ENCODE assay signal across 11 cellular contexts in the genomic region with DNA sequence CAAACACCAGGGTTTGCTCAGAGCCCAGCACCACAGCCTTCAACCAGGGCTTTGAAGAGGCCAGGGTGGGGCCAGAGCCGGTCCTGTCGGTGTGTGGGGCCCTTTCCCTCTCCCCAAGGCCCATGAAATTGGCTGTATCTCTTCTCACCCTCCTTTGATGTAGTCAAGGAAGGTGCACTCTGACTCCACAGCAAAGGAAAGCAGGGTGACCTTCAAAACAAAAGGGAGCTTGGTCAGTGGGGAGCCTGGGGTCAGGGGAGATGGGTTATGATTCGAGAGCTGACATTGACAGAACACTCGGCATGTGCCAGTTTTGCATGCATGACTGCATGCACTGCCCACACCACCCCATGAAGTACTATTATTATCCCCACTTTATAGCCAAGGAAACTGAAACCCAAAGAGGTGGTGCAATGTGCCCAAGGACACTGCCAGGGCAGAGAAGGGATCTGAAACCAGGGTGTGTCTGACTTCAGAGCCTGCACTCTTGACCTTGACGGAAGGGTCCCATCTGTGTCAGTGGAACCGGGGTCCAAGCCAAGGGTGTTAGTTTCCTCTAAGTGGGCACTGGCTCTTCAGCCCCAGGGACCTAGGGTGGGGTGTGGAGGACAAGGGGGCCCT. TPM values are rescaled to one million over a fixed set of nuclear protein-coding genes. Genes with fewer than 3 reads are reported as not detected.
DNase-seq lines count a peak whose midpoint lies in the region; ATAC-seq and TF ChIP-seq lines count a peak whose summit lies in the region.
"Had no signal": no experiment of that assay in that cellular context is flagged by ENCODE, and none has a peak within 500 bp of the region (broad histone marks: within the 10 kb centered on the region; RNA-seq: fewer than 3 reads in every experiment).

No MANE protein-coding gene starts in this region.

- H3K4me3 Mint-ChIP-seq in T-helper 2 cell treated with Interferon-gamma antibody and Interleukin-4, amounts not matched to agents 5 μg/mL and 100 μg/mL, for 36 hours = no peak overlapping the region
- H3K4me3 Mint-ChIP-seq: mesothelial cell of epicardium had no signal

- peak overlapping the region; percentile 80; the same call in 1 of the 2 replicates for H3K4me2 ChIP-seq in OCI-LY1 (ENCODE audit: low read length)

- peaks cover 22% of the 10 kb centered on the region for H3K9me3 Mint-ChIP-seq in T-helper 2 cell treated with Interferon-gamma antibody and Interleukin-4, amounts not matched to agents 5 μg/mL and 100 μg/mL, for 36 hours

- intact Hi-C loops in left lung (cut with DNase I) = loop anchor here in 1 of 2 donors (10.0 kb wide), 1 partner anchor 138 kb away; no protein-coding TSS in a partner anchor

- no peak overlapping the region for H2AFZ ChIP-seq in OCI-LY1 (ENCODE audit: low read length)

- H3K9me3 ChIP-seq in OCI-LY1 (ENCODE audit: low read length) (no peaks in the 10 kb centered on the region), left lung (peaks cover 0 to 11% of the 10 kb centered on the region in 2 donors)

- peak overlapping the region; percentile 71; the same call in 1 of the 2 replicates for H3K9ac ChIP-seq in OCI-LY1 (ENCODE audit: low read length)

- H3K27ac ChIP-seq in OCI-LY1 (ENCODE audit: low read depth, low read length, poor library complexity, severe bottlenecking) = peak overlapping the region; percentile 83
- H3K27ac ChIP-seq in left lung = peak overlapping the region in 1 of 2 donors; percentile 28

- no peaks in the 10 kb centered on the region; the same call in 1 of the 2 replicates for H3F3A ChIP-seq in OCI-LY1 (ENCODE audit: insufficient read depth, low read length)

- peaks cover 5% of the 10 kb centered on the region for H3K36me3 Mint-ChIP-seq in T-helper 2 cell treated with Interferon-gamma antibody and Interleukin-4, amounts not matched to agents 5 μg/mL and 100 μg/mL, for 36 hours (ENCODE audit: low read depth)
- H3K36me3 Mint-ChIP-seq: mesothelial cell of epicardium had no signal

- H3K9me2 ChIP-seq in OCI-LY1 (ENCODE audit: low read depth, low read length) = no peaks in the 10 kb centered on the region

- H3K27ac Mint-ChIP-seq in T-helper 2 cell treated with Interferon-gamma antibody and Interleukin-4, amounts not matched to agents 5 μg/mL and 100 μg/mL, for 36 hours = no peak overlapping the region
- H3K27ac Mint-ChIP-seq: mesothelial cell of epicardium had no signal

- H3K4me1 ChIP-seq in OCI-LY1 (ENCODE audit: insufficient read depth, low read length, severe bottlenecking) (peaks cover 56% of the 10 kb centered on the region), left lung (peaks cover 0 to 63% of the 10 kb centered on the region in 2 donors)

- H3K4me1 Mint-ChIP-seq in T-helper 2 cell treated with Interferon-gamma antibody and Interleukin-4, amounts not matched to agents 5 μg/mL and 100 μg/mL, for 36 hours (ENCODE audit: low read depth) = peaks cover 56% of the 10 kb centered on the region

- DNase-seq in left lung = no peak
- DNase-seq in AML-193 (lab: John Stamatoyannopoulos, UW) = no peak
- DNase-seq in NCI-H446 treated with DMSO at 0.1 percent for 48 hours (lab: John Stamatoyannopoulos, UW) = no peak
- no peak for DNase-seq in putamen (ENCODE audit: low spot score)
- no peak for DNase-seq in T-helper 2 cell treated with Interferon-gamma antibody and Interleukin-4, amounts not matched to agents 5 μg/mL and 100 μg/mL, for 36 hours (ENCODE audit: low spot score)
- DNase-seq: GDM1, NCI-H526 treated with DMSO at 0.1 percent for 48 hours had no signal

- ATAC-seq in GM18502 (IDR thresholded peaks at IDR 0.05; ENCODE audit: poor library complexity, unreplicated experiment) (peak; percentile 48), GM21423 (IDR thresholded peaks at IDR 0.05; ENCODE audit: unreplicated experiment) (peak; percentile 39), left lung (peak; percentile 36)

- H3K27me3 ChIP-seq in OCI-LY1 (ENCODE audit: insufficient read depth, low read length) = no peaks in the 10 kb centered on the region
- H3K27me3 ChIP-seq in left lung = no peaks in the 10 kb centered on the region

- H3K79me2 ChIP-seq in OCI-LY1 (ENCODE audit: insufficient read depth, low read length) = no peaks in the 10 kb centered on the region

- H3K27me3 Mint-ChIP-seq in T-helper 2 cell treated with Interferon-gamma antibody and Interleukin-4, amounts not matched to agents 5 μg/mL and 100 μg/mL, for 36 hours (ENCODE audit: low read depth) = no peaks in the 10 kb centered on the region

- TF ChIP-seq CTCF in OCI-LY1 (IDR thresholded peaks at IDR 0.05; ENCODE audit: low read length) (no peak), left lung (IDR thresholded peaks at IDR 0.05) (no peak)

- H3K36me3 ChIP-seq in OCI-LY1 (ENCODE audit: insufficient read depth, low read length) (peaks cover 63% of the 10 kb centered on the region), left lung (no peaks in the 10 kb centered on the region)

- H4K20me1 ChIP-seq in OCI-LY1 (ENCODE audit: insufficient read depth, low read length) = no peaks in the 10 kb centered on the region

- H3K4me3 ChIP-seq in OCI-LY1 (ENCODE audit: low read depth, low read length, poor library complexity, severe bottlenecking) = peak overlapping the region; percentile 62
- H3K4me3 ChIP-seq in left lung = no peak overlapping the region

RNA-seq across cellular contexts. Expression of a gene that starts 55.4 kb away (rescaled TPM):
- under 1 TPM; 0.26 to 0.37 TPM for total RNA-seq in left lung
